ENCODE assay signal across 10 cellular contexts in genomic region chr11:72723508-72723907, GRCh38. TPM values are rescaled to one million over a fixed set of nuclear protein-coding genes. Genes with fewer than 3 reads are reported as not detected.
DNase-seq lines count a peak whose midpoint lies in the region; ATAC-seq and TF ChIP-seq lines count a peak whose summit lies in the region.
"Had no signal": no experiment of that assay in that cellular context is flagged by ENCODE, and none has a peak within 500 bp of the region (broad histone marks: within the 10 kb centered on the region; RNA-seq: fewer than 3 reads in every experiment).

No MANE protein-coding gene starts in this region.

- H3K9me3 ChIP-seq in lower lobe of right lung, result no peaks in the 10 kb centered on the region
- no peaks in the 10 kb centered on the region for H3K9me3 ChIP-seq in vagina
- no peaks in the 10 kb centered on the region for H3K9me3 ChIP-seq in neural progenitor cell (ENCODE audit: low read depth)

- no peak overlapping the region for H3K9ac ChIP-seq in neural progenitor cell

- no peak for TF ChIP-seq POLR2A in vagina (IDR thresholded peaks at IDR 0.05)
- no peak for TF ChIP-seq POLR2A in erythroblast (IDR thresholded peaks at IDR 0.05; ENCODE audit: low read length)

- H3K27ac Mint-ChIP-seq in natural killer cell (peak overlapping the region; percentile 93 to 94), neural progenitor cell (no peak overlapping the region)
- peak overlapping the region in 1 of 2 donors; percentile 44 for H3K27ac Mint-ChIP-seq in natural killer cell treated with Interleukin-12 subunit alpha and Interleukin-12 subunit beta and Interleukin-15 and Interleukin-18, amount 100 ng/mL, for 72 hours
- peak overlapping the region; percentile 70 for H3K27ac Mint-ChIP-seq in activated naive CD8-positive, alpha-beta T cell treated with anti-CD3 and anti-CD28 coated beads, Interleukin-2, amount 10 ng/mL, durations not matched to agents 7 days and 5 days

- H3K4me2 ChIP-seq in neural progenitor cell, result no peak overlapping the region

- TF ChIP-seq CTCF in natural killer cell (IDR thresholded peaks at IDR 0.05), result no peak
- no peak for TF ChIP-seq CTCF in lower lobe of right lung (IDR thresholded peaks at IDR 0.05)
- TF ChIP-seq CTCF in vagina (IDR thresholded peaks at IDR 0.05), result no peak
- no peak for TF ChIP-seq CTCF in neural progenitor cell (IDR thresholded peaks at IDR 0.05)
- TF ChIP-seq CTCF in GM13976 (IDR thresholded peaks at IDR 0.05; ENCODE audit: borderline replicate concordance, control extremely low read depth, extremely low read depth, insufficient read depth, missing control alignments), result no peak

- H3K4me3 ChIP-seq in lower lobe of right lung, result no peak overlapping the region
- no peak overlapping the region for H3K4me3 ChIP-seq in vagina
- H3K4me3 ChIP-seq in neural progenitor cell, result no peak overlapping the region

- H3K4me1 ChIP-seq in lower lobe of right lung (peaks cover 80% of the 10 kb centered on the region), vagina (peaks cover 54% of the 10 kb centered on the region), neural progenitor cell (no peaks in the 10 kb centered on the region)

- POLR2A ChIA-PET in activated naive CD8-positive, alpha-beta T cell treated with anti-CD3 and anti-CD28 coated beads, Interleukin-2, amount 10 ng/mL, durations not matched to agents 7 days and 5 days (lab: Charles Lee), result interaction anchor here (2.4 kb wide), 3 partner anchors 70 to 92 kb away, joined by 11 to 21 read pairs (median 12); partner anchors contain the start of genes ATG16L2 and STARD10

- H3K36me3 ChIP-seq in lower lobe of right lung (peaks cover 32% of the 10 kb centered on the region), vagina (no peaks in the 10 kb centered on the region), neural progenitor cell (no peaks in the 10 kb centered on the region)

- H3K36me3 Mint-ChIP-seq in natural killer cell, result no peaks in the 10 kb centered on the region
- no peaks in the 10 kb centered on the region for H3K36me3 Mint-ChIP-seq in natural killer cell treated with Interleukin-12 subunit alpha and Interleukin-12 subunit beta and Interleukin-15 and Interleukin-18, amount 100 ng/mL, for 72 hours
- no peaks in the 10 kb centered on the region for H3K36me3 Mint-ChIP-seq in activated naive CD8-positive, alpha-beta T cell treated with anti-CD3 and anti-CD28 coated beads, Interleukin-2, amount 10 ng/mL, durations not matched to agents 7 days and 5 days
- no peaks in the 10 kb centered on the region for H3K36me3 Mint-ChIP-seq in neural progenitor cell

- in situ Hi-C loops in GM13976 (cut with MboI; ENCODE audit: low sequenced_read_pairs, unreplicated experiment), result loop anchor here (10.0 kb wide), 1 partner anchor 71 kb away; the partner anchor contains the start of gene STARD10

- H3K27me3 Mint-ChIP-seq in natural killer cell (ENCODE audit: low read depth in 2 of 2) (no peaks in the 10 kb centered on the region), neural progenitor cell (ENCODE audit: insufficient read depth, low read depth) (peaks cover 2% of the 10 kb centered on the region)
- no peaks in the 10 kb centered on the region for H3K27me3 Mint-ChIP-seq in natural killer cell treated with Interleukin-12 subunit alpha and Interleukin-12 subunit beta and Interleukin-15 and Interleukin-18, amount 100 ng/mL, for 72 hours
- H3K27me3 Mint-ChIP-seq in activated naive CD8-positive, alpha-beta T cell treated with anti-CD3 and anti-CD28 coated beads, Interleukin-2, amount 10 ng/mL, durations not matched to agents 7 days and 5 days, result no peaks in the 10 kb centered on the region

- no peaks in the 10 kb centered on the region for H3F3A ChIP-seq in neural progenitor cell (ENCODE audit: low read depth)

- H4K20me1 ChIP-seq in neural progenitor cell (ENCODE audit: low read depth), result peaks cover 8% of the 10 kb centered on the region

- no peak for ATAC-seq in natural killer cell
- no peak for ATAC-seq in natural killer cell treated with Interleukin-12 subunit alpha and Interleukin-12 subunit beta and Interleukin-15 and Interleukin-18, amount 100 ng/mL, for 72 hours
- ATAC-seq in activated naive CD8-positive, alpha-beta T cell treated with anti-CD3 and anti-CD28 coated beads, Interleukin-2, amount 10 ng/mL, durations not matched to agents 7 days and 5 days (ENCODE audit: low read depth), result no peak
- peak; percentile 1 to 18 for ATAC-seq in lower lobe of right lung

- intact Hi-C loops in natural killer cell (cut with micrococcal nuclease) (loop anchor here (5.0 kb wide), 1 partner anchor 419 kb away; the partner anchor contains the start of gene FCHSD2), lower lobe of right lung (cut with DNase I) (no loop called here), vagina (cut with DNase I) (loop anchor here (5.0 kb wide), 2 partner anchors 69 to 454 kb away; partner anchors contain the start of gene STARD10)

- DNase-seq in natural killer cell, result no peak
- DNase-seq in natural killer cell treated with Interleukin-12 subunit alpha and Interleukin-12 subunit beta and Interleukin-15 and Interleukin-18, amount 100 ng/mL, for 72 hours (ENCODE audit: low spot score), result no peak
- no peak for DNase-seq in activated naive CD8-positive, alpha-beta T cell treated with anti-CD3 and anti-CD28 coated beads, Interleukin-2, amount 10 ng/mL, durations not matched to agents 7 days and 5 days
- no peak for DNase-seq in lower lobe of right lung
- DNase-seq in vagina (ENCODE audit: extremely low spot score in 2 of 2), result no peak
- DNase-seq in neural progenitor cell (ENCODE audit: low spot score), result no peak
- DNase-seq in GM13976 (ENCODE audit: low spot score), result no peak
- DNase-seq in erythroblast (lab: John Stamatoyannopoulos, UW), result no peak
- DNase-seq: effector CD4-positive, alpha-beta T cell; SIG-M5 had no signal

- H3K27ac ChIP-seq in lower lobe of right lung (peak overlapping the region; percentile 90), vagina (peak overlapping the region; percentile 88), neural progenitor cell (no peak overlapping the region)

- H3K27me3 ChIP-seq in lower lobe of right lung (ENCODE audit: low read depth) (no peaks in the 10 kb centered on the region), vagina (no peaks in the 10 kb centered on the region), neural progenitor cell (no peaks in the 10 kb centered on the region)

- H3K4me3 Mint-ChIP-seq in natural killer cell (peak overlapping the region; percentile 9), neural progenitor cell (no peak overlapping the region)
- H3K4me3 Mint-ChIP-seq in natural killer cell treated with Interleukin-12 subunit alpha and Interleukin-12 subunit beta and Interleukin-15 and Interleukin-18, amount 100 ng/mL, for 72 hours, result no peak overlapping the region
- H3K4me3 Mint-ChIP-seq in activated naive CD8-positive, alpha-beta T cell treated with anti-CD3 and anti-CD28 coated beads, Interleukin-2, amount 10 ng/mL, durations not matched to agents 7 days and 5 days, result no peak overlapping the region

- no peak overlapping the region for H2AFZ ChIP-seq in neural progenitor cell (replicated peaks)

- H3K9me3 Mint-ChIP-seq in natural killer cell (no peaks in the 10 kb centered on the region), neural progenitor cell (no peaks in the 10 kb centered on the region)
- no peaks in the 10 kb centered on the region for H3K9me3 Mint-ChIP-seq in natural killer cell treated with Interleukin-12 subunit alpha and Interleukin-12 subunit beta and Interleukin-15 and Interleukin-18, amount 100 ng/mL, for 72 hours
- H3K9me3 Mint-ChIP-seq in activated naive CD8-positive, alpha-beta T cell treated with anti-CD3 and anti-CD28 coated beads, Interleukin-2, amount 10 ng/mL, durations not matched to agents 7 days and 5 days, result no peaks in the 10 kb centered on the region

- peaks cover 9% of the 10 kb centered on the region for H3K79me2 ChIP-seq in neural progenitor cell (ENCODE audit: low read depth)

- H3K4me1 Mint-ChIP-seq in natural killer cell (peaks cover 77 to 84% of the 10 kb centered on the region in 2 donors), neural progenitor cell (peaks cover 40% of the 10 kb centered on the region)
- peaks cover 55 to 78% of the 10 kb centered on the region in 2 donors for H3K4me1 Mint-ChIP-seq in natural killer cell treated with Interleukin-12 subunit alpha and Interleukin-12 subunit beta and Interleukin-15 and Interleukin-18, amount 100 ng/mL, for 72 hours (ENCODE audit: low read depth in 2 of 2)
- peaks cover 32% of the 10 kb centered on the region for H3K4me1 Mint-ChIP-seq in activated naive CD8-positive, alpha-beta T cell treated with anti-CD3 and anti-CD28 coated beads, Interleukin-2, amount 10 ng/mL, durations not matched to agents 7 days and 5 days

RNA-seq across cellular contexts. Expression of gene ARAP1, which starts 28.7 kb away (rescaled TPM):
- 100 to 1,000 TPM; 293 to 327 (median 296) TPM for total RNA-seq in natural killer cell
- total RNA-seq in natural killer cell treated with Interleukin-12 subunit alpha and Interleukin-12 subunit beta and Interleukin-15 and Interleukin-18, amount 100 ng/mL, for 72 hours, result 100 to 1,000 TPM; 206 to 220 TPM
- total RNA-seq in activated naive CD8-positive, alpha-beta T cell treated with anti-CD3 and anti-CD28 coated beads, Interleukin-2, amount 10 ng/mL, durations not matched to agents 7 days and 5 days, result 100 to 1,000 TPM; 129 to 134 TPM
- total RNA-seq in lower lobe of right lung, result 276 TPM
- total RNA-seq in vagina, result 59.2 TPM
- total RNA-seq in neural progenitor cell (ENCODE audit: low replicate concordance), result 17.6 and 46.1 TPM in 2 replicates

RNA-seq across cellular contexts. Expression of gene PDE2A, which starts 49.3 kb away (rescaled TPM):
- total RNA-seq in natural killer cell (10 to 100 TPM in 1 of 3 donors, 1 to 10 TPM in 2; 8.7 to 11.9 (median 9.0) TPM), lower lobe of right lung (19.5 TPM), vagina (57.0 TPM), neural progenitor cell (ENCODE audit: low replicate concordance) (0.11 and 2.3 TPM in 2 replicates)
- 1 to 10 TPM; 2.5 to 7.7 TPM for total RNA-seq in natural killer cell treated with Interleukin-12 subunit alpha and Interleukin-12 subunit beta and Interleukin-15 and Interleukin-18, amount 100 ng/mL, for 72 hours
- total RNA-seq in activated naive CD8-positive, alpha-beta T cell treated with anti-CD3 and anti-CD28 coated beads, Interleukin-2, amount 10 ng/mL, durations not matched to agents 7 days and 5 days, result under 1 TPM in 1 of 2 experiments, not detected in 1; 0.83 TPM

Comparison
In these comparisons a context has a peak if more than half of its experiments do, and no peak if none do; other contexts are left out.
1. ATAC-seq: peak in lower lobe of right lung (2 of 2); none in natural killer cell (0 of 3), natural killer cell treated with Interleukin-12 subunit alpha and Interleukin-12 subunit beta and Interleukin-15 and Interleukin-18, amount 100 ng/mL, for 72 hours (0 of 2) and activated naive CD8-positive, alpha-beta T cell treated with anti-CD3 and anti-CD28 coated beads, Interleukin-2, amount 10 ng/mL, durations not matched to agents 7 days and 5 days (single experiment).